22 cellular contexts compared by ENCODE assay signal in the genomic region with DNA sequence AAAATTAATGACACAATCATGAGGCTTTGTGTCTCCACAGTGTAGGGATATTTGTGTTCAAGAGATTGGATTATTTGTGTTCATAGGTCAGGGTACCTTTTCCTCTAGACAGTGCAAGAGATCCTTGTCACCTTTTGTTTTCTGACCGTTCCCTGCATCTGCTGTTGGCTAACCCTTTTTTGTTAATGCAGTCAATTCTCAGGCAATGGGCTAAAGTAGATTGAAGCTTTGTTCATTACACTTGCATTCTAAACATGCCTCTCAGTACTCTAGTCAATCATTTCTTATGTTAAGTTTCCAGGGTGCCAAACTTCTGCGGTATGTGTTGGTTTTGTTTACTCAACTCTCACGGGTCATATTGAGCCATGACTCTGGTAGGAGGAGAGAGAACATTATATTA. TPM values are rescaled to one million over a fixed set of nuclear protein-coding genes. Genes with fewer than 3 reads are reported as not detected.
DNase-seq lines count a peak whose midpoint lies in the region; ATAC-seq and TF ChIP-seq lines count a peak whose summit lies in the region.
"Had no signal": no experiment of that assay in that cellular context is flagged by ENCODE, and none has a peak within 500 bp of the region (broad histone marks: within the 10 kb centered on the region; RNA-seq: fewer than 3 reads in every experiment).

No MANE protein-coding gene starts in this region.

- peaks cover 21% of the 10 kb centered on the region for H3K4me1 Mint-ChIP-seq in GM23338
- H3K4me1 Mint-ChIP-seq in neural progenitor cell: peaks cover 14% of the 10 kb centered on the region

- no peak overlapping the region for H3K4me3 ChIP-seq in GM23338
- H3K4me3 ChIP-seq in hepatocyte: no peak overlapping the region
- H3K4me3 ChIP-seq in neural progenitor cell: no peak overlapping the region
- H3K4me3 ChIP-seq in left ventricle myocardium inferior: no peak overlapping the region
- H3K4me3 ChIP-seq: breast epithelium, coronary artery, prostate gland, thoracic aorta had no signal

- H2AFZ ChIP-seq in GM23338 (0 out of 2 replicates have a peak overlapping the region, but pooled peaks have one; percentile 3), hepatocyte (no peak overlapping the region), neural progenitor cell (replicated peaks) (peak overlapping the region; percentile 78)

- ATAC-seq in GM23338 (no peak; the same call in 2 of the 3 replicates), HG03097 (IDR thresholded peaks at IDR 0.05; ENCODE audit: low FRiP score, unreplicated experiment) (no peak)
- ATAC-seq: activated CD4-positive, CD25-positive, alpha-beta regulatory T cell treated with anti-CD3 and anti-CD28 coated beads, Interleukin-2, amount 50 U/mL, for 24 hours; activated CD8-positive, alpha-beta T cell treated with anti-CD3 and anti-CD28 coated beads for 36 hours; left colon; natural killer cell; stimulated activated memory B cell treated with anti-CD40 and anti-IgM and Interleukin-4, amounts not matched to agents 10 μg/mL and 1 μg/mL and 100 μg/mL, for 72 hours had no signal

- H3K4me1 ChIP-seq in GM23338 (ENCODE audit: insufficient read depth) (peaks cover 13% of the 10 kb centered on the region), hepatocyte (ENCODE audit: insufficient read depth) (peaks cover 14% of the 10 kb centered on the region), neural progenitor cell (peaks cover 8% of the 10 kb centered on the region), left ventricle myocardium inferior (peaks cover 32% of the 10 kb centered on the region)
- H3K4me1 ChIP-seq: breast epithelium, prostate gland had no signal

- TF ChIP-seq CTCF in GM23338 (conservative IDR thresholded peaks at IDR 0.05; ENCODE audit: low read depth in 2 of 2) (no peak), hepatocyte (IDR thresholded peaks at IDR 0.05; ENCODE audit: poor library complexity) (no peak), neural progenitor cell (IDR thresholded peaks at IDR 0.05) (no peak), left ventricle myocardium inferior (IDR thresholded peaks at IDR 0.05; ENCODE audit: borderline replicate concordance) (no peak)

- H3K9me3 ChIP-seq in hepatocyte (ENCODE audit: low read depth) (no peaks in the 10 kb centered on the region), neural progenitor cell (ENCODE audit: low read depth) (no peaks in the 10 kb centered on the region), left ventricle myocardium inferior (replicated peaks) (no peaks in the 10 kb centered on the region)
- H3K9me3 ChIP-seq: breast epithelium, prostate gland, thoracic aorta had no signal

- H3K27ac ChIP-seq in GM23338 (ENCODE audit: low read depth) (no peak overlapping the region), hepatocyte (peak overlapping the region; percentile 54), neural progenitor cell (no peak overlapping the region), left ventricle myocardium inferior (replicated peaks) (no peak overlapping the region)
- H3K27ac ChIP-seq: breast epithelium, coronary artery, prostate gland, thoracic aorta had no signal

- H3K4me3 Mint-ChIP-seq in GM23338 (no peak overlapping the region), neural progenitor cell (no peak overlapping the region)
- H3K4me3 Mint-ChIP-seq: activated CD8-positive, alpha-beta T cell treated with anti-CD3 and anti-CD28 coated beads for 36 hours had no signal

- DNase-seq in GM23338 (ENCODE audit: low spot score) (peak; percentile 42), NCI-H69 (lab: John Stamatoyannopoulos, UW) (peak; percentile 0), hepatocyte (ENCODE audit: low spot score) (peak; percentile 19), neural progenitor cell (ENCODE audit: low spot score) (no peak), NCI-H446 (lab: John Stamatoyannopoulos, UW) (no peak), left ventricle myocardium inferior (no peak), iPS-NIHi11 (ENCODE audit: low spot score) (no peak)
- DNase-seq: activated CD8-positive, alpha-beta T cell treated with anti-CD3 and anti-CD28 coated beads for 36 hours; GDM1; left colon; midbrain; natural killer cell; NCI-H526; stimulated activated CD4-positive, alpha-beta T cell treated with anti-CD3 and anti-CD28 coated beads, Interleukin-1b, Interleukin-23, amount 100 ng/mL, for 48 hours had no signal

- peaks cover 3% of the 10 kb centered on the region for H3K27me3 Mint-ChIP-seq in GM23338 (ENCODE audit: insufficient read depth, low read depth, poor library complexity)
- peaks cover 2% of the 10 kb centered on the region for H3K27me3 Mint-ChIP-seq in neural progenitor cell (ENCODE audit: insufficient read depth, low read depth)
- H3K27me3 Mint-ChIP-seq: activated CD8-positive, alpha-beta T cell treated with anti-CD3 and anti-CD28 coated beads for 36 hours; stimulated activated memory B cell treated with anti-CD40 and anti-IgM and Interleukin-4, amounts not matched to agents 10 μg/mL and 1 μg/mL and 100 μg/mL, for 72 hours had no signal

- H3K27ac Mint-ChIP-seq in GM23338: no peak overlapping the region
- no peak overlapping the region for H3K27ac Mint-ChIP-seq in neural progenitor cell
- H3K27ac Mint-ChIP-seq: activated CD8-positive, alpha-beta T cell treated with anti-CD3 and anti-CD28 coated beads for 36 hours; CD14-positive monocyte had no signal

- no peaks in the 10 kb centered on the region; the same call in 1 of the 2 replicates for H3K9me2 ChIP-seq in GM23338 (ENCODE audit: insufficient read depth)
- H3K9me2 ChIP-seq in hepatocyte (replicated peaks; ENCODE audit: insufficient read depth): no peaks in the 10 kb centered on the region

- 0 out of 2 replicates have a peak overlapping the region, but pooled peaks have one; percentile 20 for H3K4me2 ChIP-seq in GM23338
- peak overlapping the region; percentile 48 for H3K4me2 ChIP-seq in hepatocyte
- H3K4me2 ChIP-seq in neural progenitor cell: no peak overlapping the region

- intact Hi-C loops in left ventricle myocardium inferior (cut with micrococcal nuclease): no loop called here

- no peaks in the 10 kb centered on the region for H3K36me3 ChIP-seq in GM23338 (ENCODE audit: insufficient read depth)
- no peaks in the 10 kb centered on the region for H3K36me3 ChIP-seq in hepatocyte (replicated peaks; ENCODE audit: insufficient read depth, low read depth)
- H3K36me3 ChIP-seq in neural progenitor cell: no peaks in the 10 kb centered on the region
- no peaks in the 10 kb centered on the region for H3K36me3 ChIP-seq in left ventricle myocardium inferior
- H3K36me3 ChIP-seq: breast epithelium, prostate gland, thoracic aorta had no signal

- H3K27me3 ChIP-seq in GM23338 (ENCODE audit: insufficient read depth): no peaks in the 10 kb centered on the region
- no peaks in the 10 kb centered on the region for H3K27me3 ChIP-seq in hepatocyte
- H3K27me3 ChIP-seq in neural progenitor cell: no peaks in the 10 kb centered on the region
- H3K27me3 ChIP-seq in left ventricle myocardium inferior (ENCODE audit: low read depth): no peaks in the 10 kb centered on the region
- H3K27me3 ChIP-seq: breast epithelium had no signal

- H4K20me1 ChIP-seq in GM23338 (replicated peaks; ENCODE audit: insufficient read depth) (no peaks in the 10 kb centered on the region; the same call in 1 of the 2 replicates), hepatocyte (ENCODE audit: insufficient read depth, poor library complexity, severe bottlenecking) (peaks cover 8% of the 10 kb centered on the region), neural progenitor cell (ENCODE audit: low read depth) (peaks cover 10% of the 10 kb centered on the region)

- 38% methylated on average over 3 of the region's 3 CpGs for WGBS in hepatocyte (ENCODE audit: low lambda C conversion rate, missing lambda C conversion rate)

- H3K9me3 Mint-ChIP-seq in GM23338: no peaks in the 10 kb centered on the region
- no peaks in the 10 kb centered on the region for H3K9me3 Mint-ChIP-seq in neural progenitor cell
- H3K9me3 Mint-ChIP-seq: natural killer cell had no signal

- H3K9ac ChIP-seq in neural progenitor cell: no peak overlapping the region

- H3K79me2 ChIP-seq in GM23338 (replicated peaks; ENCODE audit: insufficient read depth): peaks cover 32% of the 10 kb centered on the region
- peaks cover 31% of the 10 kb centered on the region for H3K79me2 ChIP-seq in hepatocyte
- peaks cover 33% of the 10 kb centered on the region for H3K79me2 ChIP-seq in neural progenitor cell (ENCODE audit: low read depth)

- H3F3A ChIP-seq in GM23338 (replicated peaks; ENCODE audit: low read depth): no peaks in the 10 kb centered on the region
- H3F3A ChIP-seq in neural progenitor cell (ENCODE audit: low read depth): no peaks in the 10 kb centered on the region

- H3K36me3 Mint-ChIP-seq in GM23338 (ENCODE audit: low read depth) (peaks cover 3% of the 10 kb centered on the region; the same call in 1 of the 3 replicates), neural progenitor cell (peaks cover 3% of the 10 kb centered on the region)
- H3K36me3 Mint-ChIP-seq: natural killer cell had no signal

TF ChIP-seq in GM23338, 12 proteins besides CTCF, POLR2A, EP300 and RAD21:
- TF ChIP-seq STAT1 (IDR thresholded peaks at IDR 0.05; ENCODE audit: unreplicated experiment): no peak
- TF ChIP-seq NANOG (IDR thresholded peaks at IDR 0.05; ENCODE audit: borderline replicate concordance): peak; percentile 17; the same call in 1 of the 2 replicates
- TF ChIP-seq, protein P1, sequence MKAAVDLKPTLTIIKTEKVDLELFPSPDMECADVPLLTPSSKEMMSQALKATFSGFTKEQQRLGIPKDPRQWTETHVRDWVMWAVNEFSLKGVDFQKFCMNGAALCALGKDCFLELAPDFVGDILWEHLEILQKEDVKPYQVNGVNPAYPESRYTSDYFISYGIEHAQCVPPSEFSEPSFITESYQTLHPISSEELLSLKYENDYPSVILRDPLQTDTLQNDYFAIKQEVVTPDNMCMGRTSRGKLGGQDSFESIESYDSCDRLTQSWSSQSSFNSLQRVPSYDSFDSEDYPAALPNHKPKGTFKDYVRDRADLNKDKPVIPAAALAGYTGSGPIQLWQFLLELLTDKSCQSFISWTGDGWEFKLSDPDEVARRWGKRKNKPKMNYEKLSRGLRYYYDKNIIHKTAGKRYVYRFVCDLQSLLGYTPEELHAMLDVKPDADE (IDR thresholded peaks at IDR 0.05): no peak

RNA-seq across cellular contexts. Expression of a gene that starts 1.8 kb away (rescaled TPM):
- total RNA-seq in GM23338 (2014; rRNA removed; shearing (Covaris generic)): 29.0 and 38.8 TPM in 2 replicates
- 80.6 and 92.5 TPM in 2 replicates for polyA plus RNA-seq in GM23338 (2016; fragmentation: Nextera tagmentation; extraction: Ambion mirVana)
- total RNA-seq in hepatocyte: 30.1 and 37.4 TPM in 2 replicates
- polyA plus RNA-seq in hepatocyte: 55.7 and 63.4 TPM in 2 replicates
- total RNA-seq in neural progenitor cell (ENCODE audit: low replicate concordance): 34.5 and 65.9 TPM in 2 replicates
- 39.4 TPM for total RNA-seq in left ventricle myocardium inferior

RNA-seq across cellular contexts. Expression of a gene that starts 59.1 kb away (rescaled TPM):
- 56.7 and 59.3 TPM in 2 replicates for total RNA-seq in GM23338 (2014; rRNA removed; shearing (Covaris generic))
- polyA plus RNA-seq in GM23338 (2016; fragmentation: Nextera tagmentation; extraction: Ambion mirVana): 53.7 and 59.3 TPM in 2 replicates
- 16.6 and 16.8 TPM in 2 replicates for total RNA-seq in hepatocyte
- polyA plus RNA-seq in hepatocyte: 13.7 and 17.7 TPM in 2 replicates
- total RNA-seq in neural progenitor cell (ENCODE audit: low replicate concordance): 46.1 and 63.8 TPM in 2 replicates
- total RNA-seq in left ventricle myocardium inferior: 13.2 TPM

Comparison
In these comparisons a context has a peak if more than half of its experiments do, and no peak if none do; other contexts are left out.
1. DNase-seq: peak in GM23338 (single experiment), NCI-H69 (single experiment) and hepatocyte (single experiment); none in neural progenitor cell (single experiment), NCI-H446 (0 of 2), left ventricle myocardium inferior (single experiment) and iPS-NIHi11 (single experiment).